ENCODE assay signal across 8 cellular contexts in genomic region chr19:13506550-13506878, GRCh38. TPM values are rescaled to one million over a fixed set of nuclear protein-coding genes. Genes with fewer than 3 reads are reported as not detected.
DNase-seq lines count a peak whose midpoint lies in the region; ATAC-seq and TF ChIP-seq lines count a peak whose summit lies in the region.

No MANE protein-coding gene starts in this region.

- no peak for ATAC-seq in psoas muscle
- ATAC-seq in T-cell (replicated peaks in 1 of 4) = no peak
- no peak for ATAC-seq in mucosa of descending colon

- CTCF ChIA-PET in T-cell (lab: Charles Lee) = interaction anchor here (0.6 kb wide), 2 partner anchors 32 to 1439 kb away, joined by 4 read pairs; no protein-coding TSS in a partner anchor

- TF ChIP-seq CTCF in AG09319 (IDR thresholded peaks at IDR 0.05; ENCODE audit: low read depth, low read length) = peak; percentile 2
- TF ChIP-seq CTCF in glutamatergic neuron (IDR thresholded peaks at IDR 0.05; ENCODE audit: partially characterized antibody, unreplicated experiment) = no peak
- TF ChIP-seq CTCF in psoas muscle (IDR thresholded peaks at IDR 0.05) = no peak
- no peak for TF ChIP-seq CTCF in mucosa of descending colon (IDR thresholded peaks at IDR 0.05)

- DNase-seq in AG09319 (ENCODE audit: extremely low read depth, low read depth) (no peak), glutamatergic neuron (no peak), psoas muscle (no peak), T-cell (no peak), pons (ENCODE audit: low spot score) (no peak), NCI-H1105 (lab: John Stamatoyannopoulos, UW) (no peak), mucosa of descending colon (no peak)

- intact Hi-C loops in psoas muscle (cut with DNase I) = no loop called here
- intact Hi-C loops in mucosa of descending colon (cut with DNase I, micrococcal nuclease) = no loop called here

- no peaks in the 10 kb centered on the region for H3K36me3 Mint-ChIP-seq in glutamatergic neuron (ENCODE audit: unreplicated experiment)
- no peaks in the 10 kb centered on the region for H3K36me3 Mint-ChIP-seq in T-cell

- H3K4me1 Mint-ChIP-seq in glutamatergic neuron (ENCODE audit: low read depth, unreplicated experiment) (peaks cover 13% of the 10 kb centered on the region), T-cell (peaks cover 0 to 3% (median 0%) of the 10 kb centered on the region in 3 donors)

- 0% methylated on average over 11 of the region's 15 CpGs for WGBS in HUES64
- WGBS in psoas muscle, 3 donors = 1 to 2% (median 1%) methylated on average over 13 to 15 of the region's 15 CpGs

- peak overlapping the region; percentile 13; the same call in 1 of the 2 replicates for H3K9ac ChIP-seq in HUES64 (ENCODE audit: low read depth, low read length)

- H3K9me3 Mint-ChIP-seq in glutamatergic neuron (ENCODE audit: unreplicated experiment) = peaks cover 2% of the 10 kb centered on the region
- peaks cover 0 to 3% (median 0%) of the 10 kb centered on the region in 3 donors for H3K9me3 Mint-ChIP-seq in T-cell

- H3K27ac ChIP-seq in HUES64 (ENCODE audit: low read depth, low read length) (no peak overlapping the region), psoas muscle (no peak overlapping the region)

- POLR2A ChIA-PET in T-cell (lab: Charles Lee) = no interaction called here

- H3K4me3 ChIP-seq in HUES64 (ENCODE audit: low read length) = peak overlapping the region; percentile 94
- H3K4me3 ChIP-seq in psoas muscle = peak overlapping the region; percentile 48
- H3K4me3 ChIP-seq in mucosa of descending colon = no peak overlapping the region

- H3K36me3 ChIP-seq in HUES64 (ENCODE audit: insufficient read depth, low read length) = peaks cover 10% of the 10 kb centered on the region
- no peaks in the 10 kb centered on the region for H3K36me3 ChIP-seq in psoas muscle (ENCODE audit: insufficient read depth in 1 of 2, low read depth in 1 of 2)
- H3K36me3 ChIP-seq in mucosa of descending colon (ENCODE audit: low read depth) = no peaks in the 10 kb centered on the region

- H3K4me1 ChIP-seq in HUES64 (ENCODE audit: insufficient read depth, low read length) (0 out of 2 replicates have a peak, but pooled peaks cover 13% of the 10 kb centered on the region), psoas muscle (no peaks in the 10 kb centered on the region), mucosa of descending colon (ENCODE audit: low read depth) (no peaks in the 10 kb centered on the region)

- H3K27me3 ChIP-seq in HUES64 (ENCODE audit: insufficient read depth, low read length) (peaks cover 33% of the 10 kb centered on the region), psoas muscle (ENCODE audit: insufficient read depth in 3 of 3, low read length in 2 of 3) (peaks cover 4 to 49% (median 20%) of the 10 kb centered on the region in 3 donors)

- peaks cover 9% of the 10 kb centered on the region for H3K27me3 Mint-ChIP-seq in glutamatergic neuron (ENCODE audit: unreplicated experiment)
- H3K27me3 Mint-ChIP-seq in T-cell = peaks cover 56 to 67% of the 10 kb centered on the region in 2 donors

- no peaks in the 10 kb centered on the region for H3K9me3 ChIP-seq in HUES64 (ENCODE audit: insufficient read depth, low read depth, low read length)
- H3K9me3 ChIP-seq in psoas muscle = no peaks in the 10 kb centered on the region
- no peaks in the 10 kb centered on the region for H3K9me3 ChIP-seq in mucosa of descending colon

- no peak overlapping the region for H3K27ac Mint-ChIP-seq in glutamatergic neuron (ENCODE audit: unreplicated experiment)
- H3K27ac Mint-ChIP-seq in T-cell = no peak overlapping the region

- H3K4me3 Mint-ChIP-seq in glutamatergic neuron (ENCODE audit: unreplicated experiment) (peak overlapping the region; percentile 84), T-cell (no peak overlapping the region)

RNA-seq across cellular contexts. Expression of gene CACNA1A, which starts 0.2 kb away (rescaled TPM):
- polyA plus RNA-seq in HUES64 (2013, experiment 1 of 2) = 6.1 TPM
- 7.1 TPM for polyA plus RNA-seq in HUES64 (2013, experiment 2 of 2)
- total RNA-seq in glutamatergic neuron (ENCODE audit: unreplicated experiment) (190 TPM), psoas muscle (under 1 TPM; 0.32 to 0.60 (median 0.46) TPM), T-cell (under 1 TPM; 0.33 to 0.89 (median 0.51) TPM), mucosa of descending colon (10 to 100 TPM in 1 of 3 donors, 1 to 10 TPM in 2; 2.3 to 10.1 (median 5.7) TPM)
- under 1 TPM; 0.14 to 0.36 (median 0.31) TPM for polyA plus RNA-seq in psoas muscle

Comparison
In these comparisons a context has a peak if more than half of its experiments do, and no peak if none do; other contexts are left out.
1. RNA of gene CACNA1A, which starts 0.2 kb away (total RNA-seq): 190 TPM in glutamatergic neuron (single experiment); 2.3 to 10.1 TPM in mucosa of descending colon, 0.33 to 0.89 TPM in T-cell and 0.32 to 0.60 TPM in psoas muscle; every median in the first group is over 10 times any median in the second.